ENCODE assay signal across 23 cellular contexts in the genomic region with DNA sequence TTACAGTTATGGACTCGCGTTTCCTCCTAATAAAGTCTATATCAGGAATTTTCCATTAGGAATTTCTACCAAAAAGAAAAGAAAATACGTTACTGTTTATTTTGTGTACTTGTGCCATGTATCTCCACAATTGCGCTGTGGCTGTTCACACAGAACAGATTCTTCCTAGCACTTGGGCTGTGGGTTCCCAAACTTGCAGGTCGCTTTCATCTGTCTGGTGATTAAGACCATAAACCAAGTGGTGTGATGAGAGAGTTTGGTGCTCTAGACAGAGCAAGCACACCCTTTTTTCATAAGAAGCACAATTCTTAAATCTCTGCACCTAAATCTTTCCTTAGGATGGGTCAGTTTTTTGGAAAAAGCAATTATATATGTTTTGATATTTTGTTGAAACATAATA.
"Had no signal": no experiment of that assay in that cellular context is flagged by ENCODE, and none has a peak within 500 bp of the region (broad histone marks: within the 10 kb centered on the region; RNA-seq: fewer than 3 reads in every experiment).

No MANE protein-coding gene starts in this region.

- H3K4me1 ChIP-seq: esophagus muscularis mucosa, gastroesophageal sphincter, right atrium auricular region, tibial artery had no signal

- H3K27me3 ChIP-seq: esophagus muscularis mucosa, gastroesophageal sphincter, neutrophil, ovary, right atrium auricular region, tibial artery had no signal

- DNase-seq: activated CD4-positive, alpha-beta T cell treated with anti-CD3 and anti-CD28 coated beads for 4 hours; activated CD4-positive, alpha-beta T cell treated with anti-CD3 and anti-CD28 coated beads, Interleukin-2, amount 50 U/mL, for 48 hours; activated CD4-positive, CD25-positive, alpha-beta regulatory T cell; activated CD8-positive, alpha-beta memory T cell treated with anti-CD3 and anti-CD28 coated beads, Interleukin-2, amount 50 U/mL, for 48 hours; activated naive CD4-positive, alpha-beta T cell treated with Interleukin-2 at 50 U/mL for 16 hours; activated naive CD8-positive, alpha-beta T cell treated with anti-CD3 and anti-CD28 coated beads for 36 hours; activated T-cell treated with anti-CD3 and anti-CD28 coated beads, Interleukin-2, amount 50 U/mL, for 4 hours; cortex of kidney; head of caudate nucleus; hypothalamus; left ventricle myocardium superior; ovary; psoas muscle; stimulated activated CD4-positive, alpha-beta T cell treated with anti-CD3 and anti-CD28 coated beads, Interleukin-12 subunit alpha, Interleukin-12 subunit beta, amount 100 ng/mL, for 4 hours; stimulated activated CD4-positive, alpha-beta T cell treated with anti-CD3 and anti-CD28 coated beads, Interleukin-4, amount 100 ng/mL, for 4 hours; substantia nigra; T-helper 17 cell; tibial artery had no signal

- H3K27ac ChIP-seq: esophagus muscularis mucosa, gastroesophageal sphincter, neutrophil, ovary, psoas muscle, right atrium auricular region, tibial artery had no signal

- H3K36me3 ChIP-seq: esophagus muscularis mucosa, gastroesophageal sphincter, neutrophil, ovary, right atrium auricular region, tibial artery had no signal

- H3K9me3 ChIP-seq: esophagus muscularis mucosa, gastroesophageal sphincter, neutrophil, ovary, psoas muscle, right atrium auricular region, tibial artery had no signal

- FAIRE-seq: astrocyte had no signal

- H3K4me3 ChIP-seq: esophagus muscularis mucosa, gastroesophageal sphincter, ovary, psoas muscle, right atrium auricular region, tibial artery had no signal
